Comparison of ENCODE assay signal across 18 cellular contexts in the genomic region with DNA sequence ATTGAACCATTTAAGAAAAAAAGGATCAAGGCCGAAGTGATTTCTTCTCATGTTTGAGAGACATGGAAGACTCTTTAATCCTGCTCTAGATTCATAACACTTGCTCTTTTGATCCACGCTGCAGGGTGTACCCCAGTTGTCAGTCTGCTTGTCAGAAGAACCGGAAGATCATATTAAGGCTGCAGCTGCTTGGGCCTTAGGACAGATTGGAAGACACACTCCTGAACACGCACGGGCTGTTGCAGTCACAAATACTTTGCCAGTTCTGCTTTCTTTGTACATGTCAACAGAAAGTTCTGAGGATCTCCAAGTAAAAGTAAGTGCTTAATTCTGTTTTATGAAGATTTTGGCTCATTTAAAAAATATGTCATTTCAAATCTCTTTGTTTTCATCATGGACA. TPM values are rescaled to one million over a fixed set of nuclear protein-coding genes. Genes with fewer than 3 reads are reported as not detected.
"Had no signal": no experiment of that assay in that cellular context is flagged by ENCODE, and none has a peak within 500 bp of the region (broad histone marks: within the 10 kb centered on the region; RNA-seq: fewer than 3 reads in every experiment).

No MANE protein-coding gene starts in this region.

- H3K4me3 Mint-ChIP-seq: T-helper 1 cell treated with Interleukin-12 subunit alpha and Interleukin-12 subunit beta and Interleukin-4 antibody, amounts not matched to agents 30 μg/mL and 1 μg/mL, for 36 hours; type B pancreatic cell had no signal

- H3K27me3 Mint-ChIP-seq: progenitor cell of endocrine pancreas, type B pancreatic cell had no signal

- H3K27ac Mint-ChIP-seq: activated naive CD4-positive, alpha-beta T cell treated with anti-CD3 and anti-CD28 coated beads, Interleukin-2, amount 50 U/mL, for 72 hours; progenitor cell of endocrine pancreas; T-helper 1 cell treated with Interleukin-12 subunit alpha and Interleukin-12 subunit beta and Interleukin-4 antibody, amounts not matched to agents 30 μg/mL and 1 μg/mL, for 36 hours; type B pancreatic cell had no signal

- ATAC-seq: activated naive CD4-positive, alpha-beta T cell treated with anti-CD3 and anti-CD28 coated beads, Interleukin-2, amount 50 U/mL, for 72 hours; left lobe of liver; right cardiac atrium had no signal

- H3K27ac ChIP-seq: adrenal gland, breast epithelium, coronary artery, skin epidermis, stomach had no signal

- H3K4me1 ChIP-seq: adrenal gland, breast epithelium, stomach had no signal

- H3K27me3 ChIP-seq: breast epithelium, stomach had no signal

- H3K9me3 Mint-ChIP-seq: T-helper 1 cell treated with Interleukin-12 subunit alpha and Interleukin-12 subunit beta and Interleukin-4 antibody, amounts not matched to agents 30 μg/mL and 1 μg/mL, for 36 hours; type B pancreatic cell had no signal

- H3K4me3 ChIP-seq: adrenal gland, breast epithelium, coronary artery, lung, skin epidermis, stomach had no signal

- H3K36me3 ChIP-seq: adrenal gland, breast epithelium, stomach had no signal

- H3K9me3 ChIP-seq: adrenal gland, breast epithelium, stomach had no signal

- FAIRE-seq: astrocyte had no signal

- H3K36me3 Mint-ChIP-seq: activated naive CD4-positive, alpha-beta T cell treated with anti-CD3 and anti-CD28 coated beads, Interleukin-2, amount 50 U/mL, for 72 hours; type B pancreatic cell had no signal

- DNase-seq: activated CD4-positive, alpha-beta T cell treated with anti-CD3 and anti-CD28 coated beads, Interleukin-2, amount 50 U/mL, for 48 hours; activated gamma-delta T cell treated with Interleukin-2 at 50 U/mL for 16 hours; adrenal gland; kidney; right cardiac atrium; stomach had no signal

RNA-seq across cellular contexts. Expression of a gene that starts 46.3 kb away (rescaled TPM):
- total RNA-seq: astrocyte, left lobe of liver, omental fat pad, stomach had no signal
- polyA plus RNA-seq: esophagus, stomach had no signal
